Comparison of ENCODE assay signal across 8 cellular contexts in the genomic region with DNA sequence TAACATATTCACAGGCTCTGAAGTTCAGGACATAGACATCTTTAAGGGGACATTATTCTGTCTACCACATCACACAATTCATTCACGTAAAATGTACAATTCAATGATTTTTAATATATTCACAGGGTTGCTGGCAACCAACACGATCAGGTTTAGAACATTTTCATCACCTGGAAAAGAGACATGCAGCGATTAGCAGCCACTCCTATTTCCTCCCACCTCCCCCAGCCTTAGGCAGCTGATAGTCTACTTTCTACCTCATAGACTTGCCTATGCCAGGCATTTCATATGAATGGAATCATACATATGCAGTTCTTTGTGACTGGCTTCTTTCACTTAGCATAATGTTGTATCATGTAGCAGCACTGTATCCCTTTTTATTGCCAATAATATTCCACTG.
"Had no signal": no experiment of that assay in that cellular context is flagged by ENCODE, and none has a peak within 500 bp of the region (broad histone marks: within the 10 kb centered on the region; RNA-seq: fewer than 3 reads in every experiment).

No MANE protein-coding gene starts in this region.

- H3K4me2 ChIP-seq: KMS-11 had no signal

- H3K27ac Mint-ChIP-seq: IgD-negative memory B cell had no signal

- H3K4me1 Mint-ChIP-seq: IgD-negative memory B cell had no signal

- H3K4me3 Mint-ChIP-seq: IgD-negative memory B cell had no signal

- DNase-seq: IMR-90, KBM-7, KG1 had no signal

- ATAC-seq: HepG2, K562 had no signal

- FAIRE-seq: HepG2, K562 had no signal

- H3K27ac ChIP-seq: HL-60, KMS-11 had no signal

- H3K4me3 ChIP-seq: K562 had no signal
